Comparison of ENCODE assay signal across 9 cellular contexts in the genomic region with DNA sequence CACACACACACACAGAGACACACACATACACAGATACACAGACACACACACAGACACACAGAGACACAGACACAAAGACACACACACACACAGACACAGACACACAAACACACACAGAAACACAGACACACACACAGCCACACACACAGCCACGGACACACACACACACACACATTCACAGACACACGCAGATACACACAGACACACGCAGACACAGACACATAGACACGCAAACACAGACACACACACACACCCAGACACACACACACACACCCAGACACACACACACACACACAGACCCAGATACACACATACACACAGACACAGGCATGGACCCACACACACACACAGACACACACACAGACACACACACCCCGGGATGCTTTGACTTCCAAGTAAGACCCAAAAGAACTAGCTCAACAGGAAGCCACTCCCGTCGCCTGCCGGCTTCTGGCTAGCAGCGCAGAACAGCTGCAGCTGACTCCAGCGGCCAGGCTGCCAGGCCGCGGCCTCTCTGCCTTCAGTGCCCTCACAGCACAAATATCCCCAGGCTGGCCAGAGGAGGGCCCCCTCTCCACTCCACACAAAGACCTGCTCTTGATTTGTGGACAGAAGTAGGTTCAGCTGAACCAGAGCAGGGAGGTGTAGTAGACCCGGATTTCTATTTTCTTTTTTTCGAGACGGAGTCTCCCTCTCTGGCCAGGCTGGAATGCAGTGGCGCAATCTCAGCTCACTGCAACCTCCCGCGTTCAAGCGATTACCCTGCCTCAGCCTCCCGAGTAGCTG. TPM values are rescaled to one million over a fixed set of nuclear protein-coding genes. Genes with fewer than 3 reads are reported as not detected.
A peak's percentile ranks its signal among the peaks of the same experiment; 100 is the strongest.
DNase-seq lines count a peak whose midpoint lies in the region; ATAC-seq and TF ChIP-seq lines count a peak whose summit lies in the region.
"Had no signal": no experiment of that assay in that cellular context is flagged by ENCODE, and none has a peak within 500 bp of the region (broad histone marks: within the 10 kb centered on the region; RNA-seq: fewer than 3 reads in every experiment).

No MANE protein-coding gene starts in this region.

- ATAC-seq in HG02678 (IDR thresholded peaks at IDR 0.05; ENCODE audit: unreplicated experiment), result peak; percentile 58
- ATAC-seq in right lobe of liver, result peak; percentile 94 to 99 (median 96)
- ATAC-seq in HG03280 (IDR thresholded peaks at IDR 0.05; ENCODE audit: unreplicated experiment), result no peak

- no peak overlapping the region for H3K4me3 ChIP-seq in CD8-positive, alpha-beta memory T cell (ENCODE audit: low read length)
- no peak overlapping the region for H3K4me3 ChIP-seq in right lobe of liver

- no peak overlapping the region for H3K27ac Mint-ChIP-seq in CD8-positive, alpha-beta memory T cell

- H3K36me3 ChIP-seq in CD8-positive, alpha-beta memory T cell (ENCODE audit: insufficient read depth, low read length), result no peaks in the 10 kb centered on the region
- no peaks in the 10 kb centered on the region for H3K36me3 ChIP-seq in right lobe of liver

- no peaks in the 10 kb centered on the region for H3K36me3 Mint-ChIP-seq in CD8-positive, alpha-beta memory T cell

- no peaks in the 10 kb centered on the region for H3K9me3 ChIP-seq in CD8-positive, alpha-beta memory T cell (ENCODE audit: low read length)
- no peaks in the 10 kb centered on the region for H3K9me3 ChIP-seq in right lobe of liver

- peaks cover 18% of the 10 kb centered on the region for H3K4me1 ChIP-seq in CD8-positive, alpha-beta memory T cell (ENCODE audit: insufficient read depth, low read length)
- H3K4me1 ChIP-seq in right lobe of liver, result peaks cover 0 to 12% (median 5%) of the 10 kb centered on the region in 4 donors

- H3K27me3 Mint-ChIP-seq in CD8-positive, alpha-beta memory T cell, result no peaks in the 10 kb centered on the region

- no peak overlapping the region for H3K4me3 Mint-ChIP-seq in CD8-positive, alpha-beta memory T cell

- peak; percentile 45 to 83 (median 69) for DNase-seq in CD8-positive, alpha-beta memory T cell
- DNase-seq in NCI-H526 (lab: John Stamatoyannopoulos, UW), result peak; percentile 66 to 85
- DNase-seq in activated CD4-positive, alpha-beta T cell treated with anti-CD3 and anti-CD28 coated beads for 4 hours, result peak; percentile 63 to 67
- DNase-seq in dedifferentiated amniotic fluid mesenchymal stem cell (ENCODE audit: extremely low spot score), result peak; percentile 73
- peak; percentile 90 to 91 (median 91) for DNase-seq in right lobe of liver
- peak; percentile 72 for DNase-seq in stimulated activated CD4-positive, alpha-beta T cell treated with anti-CD3 and anti-CD28 coated beads, Interleukin-2, amount 100 ng/mL, for 24 hours

- WGBS in right lobe of liver (ENCODE audit: insufficient coverage, low coverage, low lambda C conversion rate, missing lambda C conversion rate), result 10% methylated on average over 15 of the region's 20 CpGs

- peak; percentile 88 to 96 (median 91) for TF ChIP-seq CTCF in right lobe of liver (IDR thresholded peaks at IDR 0.05)

- no peak overlapping the region for H3K27ac ChIP-seq in CD8-positive, alpha-beta memory T cell (ENCODE audit: low read depth, low read length)
- peak overlapping the region in 2 of 3 donors; percentile 42 to 57 for H3K27ac ChIP-seq in right lobe of liver

- POLR2A ChIA-PET in CD8-positive, alpha-beta memory T cell (lab: Charles Lee), result interaction anchor here (0.6 to 1.7 kb wide), 4 partner anchors 31 to 122 kb away, joined by 3 to 15 read pairs (median 5); partner anchors contain the start of genes PFN1, RNF167, SLC25A11 and SPAG7

- peaks cover 0 to 7% (median 0%) of the 10 kb centered on the region in 3 donors for H3K4me1 Mint-ChIP-seq in CD8-positive, alpha-beta memory T cell

- CTCF ChIA-PET in CD8-positive, alpha-beta memory T cell (lab: Charles Lee), result interaction anchor here (0.6 to 2.9 kb wide), 36 partner anchors 9 to 342 kb away, joined by 3 to 25 read pairs (median 4); partner anchors contain the start of genes ARRB2, C17orf107, CAMTA2 and ENO3

- H3K27me3 ChIP-seq in CD8-positive, alpha-beta memory T cell (ENCODE audit: insufficient read depth, low read length, poor library complexity, severe bottlenecking), result no peaks in the 10 kb centered on the region
- no peaks in the 10 kb centered on the region for H3K27me3 ChIP-seq in right lobe of liver

- TF ChIP-seq POLR2A in right lobe of liver (IDR thresholded peaks at IDR 0.05), result no peak

- intact Hi-C loops in right lobe of liver (cut with DNase I), result no loop called here

- no peaks in the 10 kb centered on the region for H3K9me3 Mint-ChIP-seq in CD8-positive, alpha-beta memory T cell

RNA-seq across cellular contexts. Expression of gene CHRNE, which starts 6.0 kb away (rescaled TPM):
- under 1 TPM; 0.37 to 0.38 TPM for total RNA-seq in CD8-positive, alpha-beta memory T cell
- 0.23 TPM for polyA plus RNA-seq in CD8-positive, alpha-beta memory T cell
- 1 to 10 TPM; 1.4 to 2.9 (median 2.0) TPM for total RNA-seq in right lobe of liver

RNA-seq across cellular contexts. Expression of gene C17orf107, which starts 9.6 kb away (rescaled TPM):
- 1 to 10 TPM; 2.2 to 2.3 TPM for total RNA-seq in CD8-positive, alpha-beta memory T cell
- polyA plus RNA-seq in CD8-positive, alpha-beta memory T cell, result 2.0 TPM
- total RNA-seq in right lobe of liver, result 1 to 10 TPM; 1.6 to 4.0 (median 3.2) TPM

RNA-seq across cellular contexts. Expression of gene GP1BA, which starts 23.2 kb away (rescaled TPM):
- total RNA-seq in CD8-positive, alpha-beta memory T cell, result not detected
- polyA plus RNA-seq in CD8-positive, alpha-beta memory T cell, result not detected
- total RNA-seq in right lobe of liver, result under 1 TPM in 3 of 6 experiments, not detected in 3; 0.13 to 0.20 (median 0.15) TPM
- total RNA-seq: activated CD8-positive, alpha-beta memory T cell treated with anti-CD3 and anti-CD28 coated beads for 36 hours had no signal

RNA-seq across cellular contexts. Expression of gene SLC25A11, which starts 30.9 kb away (rescaled TPM):
- total RNA-seq in CD8-positive, alpha-beta memory T cell, result 100 to 1,000 TPM in 1 of 2 experiments, 10 to 100 TPM in 1; 90.0 to 101 TPM
- 85.1 TPM for polyA plus RNA-seq in CD8-positive, alpha-beta memory T cell
- total RNA-seq in right lobe of liver, result 10 to 100 TPM; 32.6 to 64.2 (median 41.0) TPM

RNA-seq across cellular contexts. Expression of gene RNF167, which starts 31.2 kb away (rescaled TPM):
- total RNA-seq in CD8-positive, alpha-beta memory T cell, result 100 to 1,000 TPM; 187 to 192 TPM
- 69.0 TPM for polyA plus RNA-seq in CD8-positive, alpha-beta memory T cell
- total RNA-seq in right lobe of liver, result 10 to 100 TPM; 52.1 to 73.5 (median 57.5) TPM
